24 cellular contexts compared by ENCODE assay signal in the genomic region with DNA sequence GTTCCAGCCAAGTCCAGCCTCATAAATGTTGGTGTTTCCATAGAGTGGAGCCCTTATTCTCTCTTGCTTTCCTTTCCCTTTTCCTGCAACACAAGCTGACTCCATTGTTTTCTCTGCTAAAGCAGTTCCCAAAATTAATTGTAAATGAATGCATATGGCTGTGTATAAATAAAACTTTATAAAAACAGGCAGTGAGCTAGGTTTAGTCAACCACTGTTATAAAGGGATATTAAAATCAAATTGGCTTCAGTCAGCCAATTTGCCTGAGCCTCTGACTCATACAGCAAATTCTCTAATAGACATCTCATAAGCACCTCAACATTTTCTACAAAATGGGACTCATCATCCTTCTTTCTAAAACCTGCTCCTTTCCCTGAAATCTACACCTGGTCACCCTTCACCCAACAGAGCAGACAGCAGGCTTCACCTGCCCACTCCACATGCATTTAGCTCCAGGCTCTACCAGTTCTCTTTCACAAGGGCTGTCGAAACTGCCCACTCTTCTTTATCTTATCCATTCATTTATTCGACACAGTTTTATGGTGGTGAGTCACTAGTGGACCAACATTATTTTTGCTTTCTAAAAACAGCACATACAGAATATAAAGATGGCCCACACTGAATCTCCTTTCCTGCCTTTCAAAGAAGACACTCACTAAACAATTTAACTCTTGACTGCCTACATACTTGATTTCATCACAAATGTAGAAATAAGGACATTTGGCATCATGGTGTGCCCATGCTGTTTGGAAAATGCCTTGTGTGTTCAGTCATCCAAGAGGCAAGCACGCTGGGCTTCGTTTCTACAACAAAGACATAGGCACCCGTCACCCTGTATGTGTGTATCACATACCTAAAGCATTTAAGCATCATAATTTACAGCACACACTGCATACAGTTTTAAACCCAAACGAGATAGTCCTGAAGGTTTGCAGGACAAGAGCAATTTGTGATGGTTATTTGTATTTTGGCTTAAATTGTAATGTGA.
"Had no signal": no experiment of that assay in that cellular context is flagged by ENCODE, and none has a peak within 500 bp of the region (broad histone marks: within the 10 kb centered on the region; RNA-seq: fewer than 3 reads in every experiment).

No MANE protein-coding gene starts in this region.

- H3K36me3 Mint-ChIP-seq: memory B cell had no signal

- H3K9ac ChIP-seq: parathyroid adenoma had no signal

- H3K4me1 ChIP-seq: colonic mucosa, gastroesophageal sphincter, heart left ventricle, parathyroid adenoma, tibial artery had no signal

- H2AFZ ChIP-seq: parathyroid adenoma had no signal

- DNase-seq: activated B cell treated with CpG ODN at 0.5 μM for 24 hours; activated CD4-positive, alpha-beta T cell treated with anti-CD3 and anti-CD28 coated beads for 36 hours; activated CD4-positive, alpha-beta T cell treated with anti-CD3 and anti-CD28 coated beads, Interleukin-2, amount 50 U/mL, for 4 hours; activated CD8-positive, alpha-beta memory T cell treated with anti-CD3 and anti-CD28 coated beads, Interleukin-2, amount 50 U/mL, for 48 hours; activated effector memory CD4-positive, alpha-beta T cell treated with anti-CD3 and anti-CD28 coated beads, Interleukin-2, amount 50 U/mL, for 16 hours; activated naive CD4-positive, alpha-beta T cell treated with anti-CD3 and anti-CD28 coated beads, Interleukin-2, amount 50 U/mL, for 16 hours; activated naive CD8-positive, alpha-beta T cell treated with anti-CD3 and anti-CD28 coated beads, Interleukin-2, amount 50 U/mL, for 24 hours; activated T-cell treated with anti-CD3 and anti-CD28 coated beads, Interleukin-2, amount 50 U/mL, for 48 hours; anterior cingulate cortex; colonic mucosa; dorsolateral prefrontal cortex; heart left ventricle; left cardiac atrium; right cardiac atrium; stimulated activated CD4-positive, alpha-beta T cell treated with anti-CD3 and anti-CD28 coated beads, Interleukin-12 subunit alpha, Interleukin-12 subunit beta, amount 100 ng/mL, for 4 hours; T-helper 17 cell; tibial artery had no signal

- H3K9me3 Mint-ChIP-seq: activated B cell treated with CpG ODN at 0.5 μM for 24 hours; activated naive CD8-positive, alpha-beta T cell treated with anti-CD3 and anti-CD28 coated beads, Interleukin-2, amount 50 U/mL, for 24 hours; central memory CD8-positive, alpha-beta T cell; stimulated activated naive CD8-positive, alpha-beta T cell treated with anti-CD3 and anti-CD28 coated beads, Interleukin-15, Interleukin-2, amounts not matched to agents 100 ng/mL and 50 ng/mL, for 24 hours had no signal

- H3K27me3 Mint-ChIP-seq: activated B cell treated with CpG ODN at 0.5 μM for 24 hours, memory B cell had no signal

- ATAC-seq: activated CD4-positive, alpha-beta T cell treated with anti-CD3 and anti-CD28 coated beads for 36 hours; activated naive CD8-positive, alpha-beta T cell treated with anti-CD3 and anti-CD28 coated beads, Interleukin-2, amount 50 U/mL, for 24 hours; gastroesophageal sphincter; heart left ventricle; right cardiac atrium; T-helper 17 cell had no signal

- H3K36me3 ChIP-seq: colonic mucosa, gastroesophageal sphincter, heart left ventricle, neutrophil, tibial artery had no signal

- H3K27me3 ChIP-seq: colonic mucosa, neutrophil had no signal

- H3K4me1 Mint-ChIP-seq: activated CD4-positive, alpha-beta T cell treated with anti-CD3 and anti-CD28 coated beads for 36 hours; activated naive CD8-positive, alpha-beta T cell treated with anti-CD3 and anti-CD28 coated beads, Interleukin-2, amount 50 U/mL, for 24 hours; central memory CD8-positive, alpha-beta T cell; T-helper 17 cell had no signal

- H3K79me2 ChIP-seq: parathyroid adenoma had no signal

- H3K9me3 ChIP-seq: colonic mucosa, gastroesophageal sphincter, heart left ventricle, neutrophil, tibial artery had no signal

- H3K27ac ChIP-seq: colonic mucosa, dorsolateral prefrontal cortex, gastroesophageal sphincter, heart left ventricle, neutrophil, parathyroid adenoma, tibial artery had no signal

- H3K27ac Mint-ChIP-seq: activated B cell treated with CpG ODN at 0.5 μM for 24 hours; activated CD4-positive, alpha-beta T cell treated with anti-CD3 and anti-CD28 coated beads for 36 hours; activated naive CD8-positive, alpha-beta T cell treated with anti-CD3 and anti-CD28 coated beads, Interleukin-2, amount 50 U/mL, for 24 hours; memory B cell; nephron; stimulated activated naive CD8-positive, alpha-beta T cell treated with anti-CD3 and anti-CD28 coated beads, Interleukin-15, Interleukin-2, amounts not matched to agents 100 ng/mL and 50 ng/mL, for 24 hours; T-helper 17 cell had no signal

- H3K4me3 Mint-ChIP-seq: activated B cell treated with CpG ODN at 0.5 μM for 24 hours; activated CD4-positive, alpha-beta T cell treated with anti-CD3 and anti-CD28 coated beads for 36 hours; activated naive CD8-positive, alpha-beta T cell treated with anti-CD3 and anti-CD28 coated beads, Interleukin-2, amount 50 U/mL, for 24 hours; central memory CD8-positive, alpha-beta T cell; memory B cell; nephron; stimulated activated naive CD8-positive, alpha-beta T cell treated with anti-CD3 and anti-CD28 coated beads, Interleukin-15, Interleukin-2, amounts not matched to agents 100 ng/mL and 50 ng/mL, for 24 hours; T-helper 17 cell had no signal

- H3K4me3 ChIP-seq: colonic mucosa, dorsolateral prefrontal cortex, gastroesophageal sphincter, heart left ventricle, tibial artery had no signal
